Comparison of ENCODE assay signal across 9 cellular contexts in genomic region chr5:74394924-74395880, GRCh38.
DNase-seq lines count a peak whose midpoint lies in the region; ATAC-seq and TF ChIP-seq lines count a peak whose summit lies in the region.
"Had no signal": no experiment of that assay in that cellular context is flagged by ENCODE, and none has a peak within 500 bp of the region (broad histone marks: within the 10 kb centered on the region; RNA-seq: fewer than 3 reads in every experiment).

No MANE protein-coding gene starts in this region.

- no peaks in the 10 kb centered on the region for H4K20me1 ChIP-seq in mammary epithelial cell (ENCODE audit: insufficient read depth, low read length)

- ATAC-seq in right lobe of liver (peak in 3 of 4 donors; percentile 23 to 74 (median 60)), HG02678 (IDR thresholded peaks at IDR 0.05; ENCODE audit: unreplicated experiment) (no peak), GM18519 (IDR thresholded peaks at IDR 0.05; ENCODE audit: low FRiP score, unreplicated experiment) (no peak)

- H3K27me3 ChIP-seq in mammary epithelial cell (ENCODE audit: insufficient read depth, low read length) (no peaks in the 10 kb centered on the region), right lobe of liver (no peaks in the 10 kb centered on the region)

- no TSS peak for BruUV-seq in mammary epithelial cell (replicated peaks; lab: Mats Ljungman, UMichigan)

- H3K4me3 ChIP-seq in mammary epithelial cell (replicated peaks in 1 of 3; ENCODE audit: insufficient read depth in 1 of 3, low read depth in 2 of 3, low read length in 3 of 3): no peak overlapping the region
- no peak overlapping the region for H3K4me3 ChIP-seq in right lobe of liver

- H3K9ac ChIP-seq in mammary epithelial cell (ENCODE audit: insufficient read depth, low read length): peak overlapping the region; percentile 51

- H3K36me3 ChIP-seq in mammary epithelial cell (ENCODE audit: insufficient read depth, low read length) (no peaks in the 10 kb centered on the region), right lobe of liver (no peaks in the 10 kb centered on the region)

- peak; percentile 9 to 36 for TF ChIP-seq CTCF in mammary epithelial cell (conservative IDR thresholded peaks at IDR 0.05 in 1 of 2, IDR thresholded peaks at IDR 0.05 in 1 of 2; ENCODE audit: extremely low read depth in 1 of 2, insufficient read depth in 1 of 2, low read depth in 1 of 2, low read length in 2 of 2)
- no peak for TF ChIP-seq CTCF in right lobe of liver (IDR thresholded peaks at IDR 0.05)

- in situ Hi-C loops in Caki2 (cut with HindIII; ENCODE audit: low pct_unique_long_range_greater_than_20kb, low sequenced_read_pairs): no loop called here
- in situ Hi-C loops in mammary epithelial cell (cut with MboI; ENCODE audit: low sequenced_read_pairs in 2 of 2): loop anchor here (5.0 to 10.0 kb wide), 3 partner anchors 80 to 250 kb away; partner anchors contain the start of gene ENC1 (in 1 of the 2)

- 29% methylated on average over 10 of the region's 10 CpGs for WGBS in mammary epithelial cell (ENCODE audit: low coverage, missing lambda C conversion rate)
- WGBS in right lobe of liver (ENCODE audit: insufficient coverage, low coverage, low lambda C conversion rate, missing lambda C conversion rate): 81% methylated on average over 9 of the region's 10 CpGs

- CTCF ChIA-PET in mammary epithelial cell (lab: Charles Lee; ENCODE audit: low non-redundant PET): interaction anchor here (0.5 to 1.2 kb wide), 4 partner anchors 79 to 245 kb away, joined by 3 to 4 read pairs (median 3); no protein-coding TSS in a partner anchor

- peak overlapping the region; percentile 59 for H3K4me2 ChIP-seq in mammary epithelial cell (ENCODE audit: insufficient read depth, low read depth, low read length)

- intact Hi-C loops in mammary epithelial cell (cut with micrococcal nuclease) (loop anchor here (1.0 to 5.0 kb wide), 10 partner anchors 79 to 492 kb away; partner anchors contain the start of gene ENC1), right lobe of liver (cut with DNase I) (no loop called here)

- H3K9me3 ChIP-seq in mammary epithelial cell (replicated peaks; ENCODE audit: insufficient read depth, low read length) (no peaks in the 10 kb centered on the region), right lobe of liver (no peaks in the 10 kb centered on the region)

- H3K79me2 ChIP-seq in mammary epithelial cell (ENCODE audit: insufficient read depth, low read length): no peaks in the 10 kb centered on the region

- H3K27ac ChIP-seq in mammary epithelial cell (ENCODE audit: insufficient read depth, low read depth, low read length) (peak overlapping the region; percentile 90), right lobe of liver (no peak overlapping the region)

- dilution Hi-C loops in mammary epithelial cell (cut with HindIII; ENCODE audit: low sequenced_read_pairs): no loop called here

- DNase-seq in Caki2 (ENCODE audit: low read depth) (peak; percentile 61), HT1080 (ENCODE audit: low read depth) (peak; percentile 27), mammary epithelial cell (peak; percentile 94), right lobe of liver (peak in 1 of 3 donors; percentile 35), NCI-H187 treated with DMSO at 0.1 percent for 48 hours (lab: John Stamatoyannopoulos, UW) (no peak)
- no peak for DNase-seq in activated CD4-positive, alpha-beta T cell treated with anti-CD3 and anti-CD28 coated beads, Interleukin-2, amount 50 U/mL, for 48 hours
- DNase-seq: activated gamma-delta T cell had no signal

- TF ChIP-seq POLR2A in right lobe of liver (IDR thresholded peaks at IDR 0.05): no peak

- peak overlapping the region; percentile 59 for H2AFZ ChIP-seq in mammary epithelial cell (ENCODE audit: low read depth, low read length)

- H3K4me1 ChIP-seq in mammary epithelial cell (ENCODE audit: insufficient read depth, low read length): peaks cover 29% of the 10 kb centered on the region
- H3K4me1 ChIP-seq in right lobe of liver: no peaks in the 10 kb centered on the region

Comparison
In these comparisons a context has a peak if more than half of its experiments do, and no peak if none do; other contexts are left out.
1. DNase-seq: peak in Caki2 (single experiment), HT1080 (single experiment) and mammary epithelial cell (single experiment); none in NCI-H187 treated with DMSO at 0.1 percent for 48 hours (single experiment) and activated CD4-positive, alpha-beta T cell treated with anti-CD3 and anti-CD28 coated beads, Interleukin-2, amount 50 U/mL, for 48 hours (0 of 2).
2. CTCF ChIP-seq: peak in mammary epithelial cell (2 of 2); none in right lobe of liver (0 of 4).
3. ATAC-seq: peak in right lobe of liver (3 of 4); none in HG02678 (single experiment) and GM18519 (single experiment).